Comparison of ENCODE assay signal across 15 cellular contexts in the genomic region with DNA sequence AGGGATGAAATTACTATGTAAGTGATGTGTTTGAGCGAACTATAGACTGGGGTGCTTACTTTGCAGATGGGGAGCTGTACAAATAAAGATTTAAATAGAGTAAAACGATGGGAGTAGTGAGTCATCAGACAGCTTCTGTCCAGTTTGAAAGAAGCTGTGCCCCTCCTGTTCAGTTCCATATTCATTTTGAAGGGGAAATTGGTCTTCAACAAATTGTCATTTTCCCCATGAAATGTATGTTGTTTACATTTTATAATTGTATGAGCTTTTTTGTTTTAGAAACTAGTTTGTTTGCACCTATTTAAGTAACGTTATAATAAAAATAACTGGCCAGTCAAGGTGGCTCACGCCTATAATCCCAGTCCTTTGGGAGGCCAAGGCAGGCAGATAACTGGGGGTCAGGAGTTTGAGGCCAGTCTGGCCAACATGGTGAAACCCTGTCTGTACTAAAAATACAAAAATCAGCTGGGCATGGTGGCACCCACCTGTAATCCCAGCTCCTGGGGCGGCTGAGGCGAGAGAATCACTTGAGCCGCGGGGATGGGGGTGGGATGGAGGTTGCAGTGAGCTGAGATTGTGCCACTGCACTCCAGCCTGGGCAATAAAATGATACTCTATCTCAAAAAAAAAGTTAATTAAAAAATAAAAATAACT. TPM values are rescaled to one million over a fixed set of nuclear protein-coding genes. Genes with fewer than 3 reads are reported as not detected.
DNase-seq lines count a peak whose midpoint lies in the region; ATAC-seq and TF ChIP-seq lines count a peak whose summit lies in the region.
"Had no signal": no experiment of that assay in that cellular context is flagged by ENCODE, and none has a peak within 500 bp of the region (broad histone marks: within the 10 kb centered on the region; RNA-seq: fewer than 3 reads in every experiment).

No MANE protein-coding gene starts in this region.

- no peaks in the 10 kb centered on the region for H3K27me3 Mint-ChIP-seq in endodermal cell (ENCODE audit: insufficient read depth)

- peaks cover 2% of the 10 kb centered on the region for H3K9me3 Mint-ChIP-seq in endodermal cell

- H3K4me1 ChIP-seq in endodermal cell (ENCODE audit: control insufficient read depth, insufficient read depth, low read length): peaks cover 5% of the 10 kb centered on the region
- no peaks in the 10 kb centered on the region for H3K4me1 ChIP-seq in aorta (ENCODE audit: control insufficient read depth in 1 of 2, insufficient read depth in 2 of 2, low read length in 2 of 2)

- no peak overlapping the region for H3K4me3 ChIP-seq in endodermal cell (ENCODE audit: low read length)
- no peak overlapping the region for H3K4me3 ChIP-seq in aorta (ENCODE audit: low read length in 2 of 2)
- H3K4me3 ChIP-seq: lung, SJSA1 had no signal

- H3K4me3 Mint-ChIP-seq in endodermal cell: no peak overlapping the region

- H3K27ac ChIP-seq in endodermal cell (ENCODE audit: low read depth, low read length) (no peak overlapping the region), temporal lobe (ENCODE audit: low read depth, low read length) (peak overlapping the region; percentile 61), aorta (ENCODE audit: low read depth in 1 of 2, low read length in 2 of 2) (no peak overlapping the region)

- H3K27ac Mint-ChIP-seq in endodermal cell: peak overlapping the region; percentile 11

- peaks cover 41% of the 10 kb centered on the region for H3K4me1 Mint-ChIP-seq in endodermal cell

- TF ChIP-seq CTCF in endodermal cell (conservative IDR thresholded peaks at IDR 0.05): no peak

- H3K9me3 ChIP-seq in endodermal cell (ENCODE audit: control insufficient read depth, low read length): peaks cover 10% of the 10 kb centered on the region
- H3K9me3 ChIP-seq in aorta (ENCODE audit: control insufficient read depth, low read length): no peaks in the 10 kb centered on the region
- H3K9me3 ChIP-seq: SJSA1 had no signal

- intact Hi-C loops in aorta (cut with DNase I): no loop called here

- H3K36me3 Mint-ChIP-seq in endodermal cell (ENCODE audit: low read depth): peaks cover 13% of the 10 kb centered on the region

- no peak overlapping the region for H3K9ac ChIP-seq in endodermal cell (ENCODE audit: extremely low read depth, low read length, poor library complexity, severe bottlenecking)

- ATAC-seq in aorta (ENCODE audit: low FRiP score): no peak
- ATAC-seq in HG03439 (IDR thresholded peaks at IDR 0.05; ENCODE audit: unreplicated experiment): no peak

- H3K27me3 ChIP-seq in endodermal cell (ENCODE audit: control insufficient read depth, insufficient read depth, low read length, poor library complexity, severe bottlenecking) (no peaks in the 10 kb centered on the region), aorta (ENCODE audit: control insufficient read depth in 1 of 2, insufficient read depth in 2 of 2, low read length in 1 of 2) (no peaks in the 10 kb centered on the region)
- H3K27me3 ChIP-seq: SJSA1 had no signal

- peak; percentile 51 for DNase-seq in NCI-H1436 (lab: John Stamatoyannopoulos, UW)
- no peak for DNase-seq in NCI-H1436 treated with DMSO at 0.1 percent for 48 hours (lab: John Stamatoyannopoulos, UW)
- peak; percentile 84 for DNase-seq in NCI-H748 (lab: John Stamatoyannopoulos, UW; ENCODE audit: unreplicated experiment)
- DNase-seq in endodermal cell: no peak
- no peak for DNase-seq in aorta
- DNase-seq in NOMO-1 (lab: John Stamatoyannopoulos, UW; ENCODE audit: unreplicated experiment in 2 of 2): no peak
- DNase-seq: activated naive CD4-positive, alpha-beta T cell treated with Interleukin-2 at 50 U/mL for 16 hours; Calu3; Kasumi-1; NCI-H524; stimulated activated CD4-positive, alpha-beta T cell treated with anti-CD3 and anti-CD28 coated beads, Interleukin-12 subunit alpha, Interleukin-12 subunit beta, amount 100 ng/mL, for 4 hours had no signal

- H3K36me3 ChIP-seq in endodermal cell (ENCODE audit: control insufficient read depth, insufficient read depth, low read length): peaks cover 3% of the 10 kb centered on the region
- H3K36me3 ChIP-seq in aorta (ENCODE audit: control insufficient read depth in 1 of 2, insufficient read depth in 2 of 2, low read length in 1 of 2): no peaks in the 10 kb centered on the region

- 78 to 85% methylated on average over 4 to 8 of the region's 8 CpGs for WGBS in endodermal cell (ENCODE audit: insufficient coverage in 1 of 2, insufficient read length in 1 of 2), 2 experiments
- WGBS in aorta, 2 donors: 80 to 81% methylated on average over 8 of the region's 8 CpGs

RNA-seq across cellular contexts. Expression of a gene that starts 20.2 kb away (rescaled TPM):
- total RNA-seq in endodermal cell: 10 to 100 TPM; 77.0 to 87.4 TPM
- polyA plus RNA-seq in endodermal cell (2013, experiment 1 of 2): 104 TPM
- 90.5 TPM for polyA plus RNA-seq in endodermal cell (2013, experiment 2 of 2)
- total RNA-seq in temporal lobe: 80.4 TPM
- total RNA-seq in aorta: 10 to 100 TPM; 79.2 to 99.8 TPM
- polyA plus RNA-seq in aorta: 10 to 100 TPM; 17.2 to 19.2 TPM

Comparison
In these comparisons a context has a peak if more than half of its experiments do, and no peak if none do; other contexts are left out.
1. DNase-seq: peak in NCI-H1436 (single experiment) and NCI-H748 (single experiment); none in NCI-H1436 treated with DMSO at 0.1 percent for 48 hours (single experiment), endodermal cell (single experiment), aorta (0 of 2) and NOMO-1 (0 of 2).